Comparison of ENCODE assay signal across 8 cellular contexts in genomic region chr19:6737284-6737872, GRCh38. TPM values are rescaled to one million over a fixed set of nuclear protein-coding genes. Genes with fewer than 3 reads are reported as not detected.
A peak's percentile ranks its signal among the peaks of the same experiment; 100 is the strongest.
DNase-seq lines count a peak whose midpoint lies in the region; ATAC-seq and TF ChIP-seq lines count a peak whose summit lies in the region.

GPR108 (minus strand) TSS chr19:6737580; CDS start chr19:6737576, 4 bp downstream.

- H3K4me3 ChIP-seq in ACC112 (ENCODE audit: low read depth, low read length) (peak within 1 kb of the TSS; percentile 88), spleen (peak within 1 kb of the TSS; percentile 64 to 90 (median 84))

- H3K36me3 Mint-ChIP-seq in immature natural killer cell: peaks cover 3 to 12% (median 6%) of the 10 kb centered on the region in 3 donors

- H3K9me3 Mint-ChIP-seq in immature natural killer cell: peaks cover 0 to 1% (median 0%) of the 10 kb centered on the region in 6 donors

- TF ChIP-seq CTCF in spleen (IDR thresholded peaks at IDR 0.05 in 8 of 11, conservative IDR thresholded peaks at IDR 0.05 in 3 of 11): peak in 1 of 11 experiments; percentile 34

- ATAC-seq in GM18870 (IDR thresholded peaks at IDR 0.05; ENCODE audit: unreplicated experiment) (peak; percentile 81), HG03135 (IDR thresholded peaks at IDR 0.05; ENCODE audit: unreplicated experiment) (peak; percentile 56)

- peaks cover 30% of the 10 kb centered on the region for H3K79me2 ChIP-seq in ACC112 (ENCODE audit: control insufficient read depth, insufficient read depth, low read length, unreplicated experiment)

- DNase-seq in NCI-H345 (lab: John Stamatoyannopoulos, UW) (peak; percentile 100), immature natural killer cell (peak; percentile 100), spleen (peak; percentile 100)
- DNase-seq in activated CD4-positive, CD25-positive, alpha-beta regulatory T cell (lab: John Stamatoyannopoulos, UW): peak; percentile 95 to 99 (median 98)
- DNase-seq in central memory CD4-positive, alpha-beta T cell: peak; percentile 100

- peaks cover 7 to 25% (median 12%) of the 10 kb centered on the region in 3 donors for H3K27me3 Mint-ChIP-seq in immature natural killer cell (ENCODE audit: low read depth in 3 of 3)

- H3K27me3 ChIP-seq in ACC112 (ENCODE audit: insufficient read depth, low read length) (no peaks in the 10 kb centered on the region), spleen (replicated peaks in 1 of 7) (peaks cover 0 to 15% (median 0%) of the 10 kb centered on the region in 7 donors)

- peaks cover 33 to 40% of the 10 kb centered on the region in 2 donors for H3K4me1 Mint-ChIP-seq in immature natural killer cell

- H3K27ac ChIP-seq in ACC112 (ENCODE audit: low read depth, low read length) (peak within 1 kb of the TSS; percentile 80), spleen (peak within 1 kb of the TSS; percentile 91 to 99 (median 98))

- WGBS in spleen, 5 donors: 0 to 1% (median 1%) methylated on average over 21 to 55 of the region's 55 CpGs

- peak within 1 kb of the TSS; percentile 95 to 97 (median 97) for H3K4me3 Mint-ChIP-seq in immature natural killer cell

- intact Hi-C loops in spleen (cut with DNase I; ENCODE audit: low total_unique reads): loop anchor here (5.0 kb wide), 1 partner anchor 125 kb away; no protein-coding TSS in a partner anchor

- H3K27ac Mint-ChIP-seq in immature natural killer cell: peak within 1 kb of the TSS; percentile 97 to 99 (median 97)

- peak within 1 kb of the TSS; percentile 89 for H2AFZ ChIP-seq in ACC112 (ENCODE audit: low read length, unreplicated experiment)

- TF ChIP-seq POLR2A in spleen (IDR thresholded peaks at IDR 0.05): peak in 1 of 3 donors; percentile 7

- H3K36me3 ChIP-seq in ACC112 (ENCODE audit: insufficient read depth, low read length) (no peaks in the 10 kb centered on the region), spleen (peaks cover 0 to 34% (median 15%) of the 10 kb centered on the region in 6 donors)

- H3K4me1 ChIP-seq in ACC112 (ENCODE audit: control insufficient read depth, insufficient read depth, low read length, unreplicated experiment) (peaks cover 27% of the 10 kb centered on the region), spleen (peaks cover 20 to 79% (median 63%) of the 10 kb centered on the region in 6 donors)

- H3K9me3 ChIP-seq in spleen: no peaks in the 10 kb centered on the region

RNA-seq across cellular contexts. Expression of gene GPR108, which starts in this region (rescaled TPM):
- polyA plus RNA-seq in immature natural killer cell: 100 to 1,000 TPM; 127 to 178 (median 160) TPM
- total RNA-seq in spleen: 10 to 100 TPM; 35.4 to 75.0 (median 56.0) TPM
- polyA plus RNA-seq in spleen: 100 to 1,000 TPM in 1 of 3 donors, 10 to 100 TPM in 2; 66.9 to 102 (median 91.8) TPM

Comparison
In these comparisons a context has a peak if more than half of its experiments do, and no peak if none do; other contexts are left out.
1. Peak in every context shown above with its lines: DNase-seq, ATAC-seq, H3K4me3 ChIP-seq and H3K27ac ChIP-seq.